ENCODE assay signal across 9 cellular contexts in genomic region chr13:97460004-97460756, GRCh38. TPM values are rescaled to one million over a fixed set of nuclear protein-coding genes. Genes with fewer than 3 reads are reported as not detected.
DNase-seq lines count a peak whose midpoint lies in the region; ATAC-seq and TF ChIP-seq lines count a peak whose summit lies in the region.
"Had no signal": no experiment of that assay in that cellular context is flagged by ENCODE, and none has a peak within 500 bp of the region (broad histone marks: within the 10 kb centered on the region; RNA-seq: fewer than 3 reads in every experiment).

No MANE protein-coding gene starts in this region.

- CTCF ChIA-PET in GM10248 (lab: Yijun Ruan, JAX): interaction anchor here (1.0 to 2.9 kb wide), 7 partner anchors 10 to 34 kb away, joined by 3 to 11 read pairs (median 5); no protein-coding TSS in a partner anchor
- CTCF ChIA-PET in activated CD4-positive, alpha-beta memory T cell treated with anti-CD3 and anti-CD28 coated beads, Interleukin-2, amount 10 ng/mL, durations not matched to agents 7 days and 5 days (lab: Charles Lee): interaction anchor here (1.4 kb wide), 1 partner anchor 24 kb away, joined by 6 read pairs; no protein-coding TSS in a partner anchor

- no peak overlapping the region for H3K4me3 ChIP-seq in fibroblast of villous mesenchyme (ENCODE audit: low read depth, low read length)

- peak; percentile 55 for DNase-seq in GM10248 (ENCODE audit: extremely low spot score)
- DNase-seq in fibroblast of villous mesenchyme (ENCODE audit: low read depth): peak; percentile 73
- no peak for DNase-seq in left lobe of liver (ENCODE audit: low spot score)
- DNase-seq in islet precursor cell: no peak
- no peak for DNase-seq in stimulated activated CD4-positive, alpha-beta T cell treated with anti-CD3 and anti-CD28 coated beads, Interleukin-2, amount 100 ng/mL, for 24 hours
- no peak for DNase-seq in activated CD4-positive, alpha-beta memory T cell treated with anti-CD3 and anti-CD28 coated beads, Interleukin-2, amount 10 ng/mL, durations not matched to agents 7 days and 5 days

- H3K36me3 Mint-ChIP-seq in activated CD4-positive, alpha-beta memory T cell treated with anti-CD3 and anti-CD28 coated beads, Interleukin-2, amount 10 ng/mL, durations not matched to agents 7 days and 5 days (ENCODE audit: low read depth): peaks cover 26% of the 10 kb centered on the region

- H3K4me1 Mint-ChIP-seq in activated CD4-positive, alpha-beta memory T cell treated with anti-CD3 and anti-CD28 coated beads, Interleukin-2, amount 10 ng/mL, durations not matched to agents 7 days and 5 days: peaks cover 24% of the 10 kb centered on the region

- POLR2A ChIA-PET in GM10248 (lab: Yijun Ruan, JAX): interaction anchor here (1.5 kb wide), 1 partner anchor 10 kb away, joined by 4 read pairs; no protein-coding TSS in a partner anchor
- POLR2A ChIA-PET in activated CD4-positive, alpha-beta memory T cell treated with anti-CD3 and anti-CD28 coated beads, Interleukin-2, amount 10 ng/mL, durations not matched to agents 7 days and 5 days (lab: Charles Lee): no interaction called here

- no peak overlapping the region for H3K4me3 Mint-ChIP-seq in activated CD4-positive, alpha-beta memory T cell treated with anti-CD3 and anti-CD28 coated beads, Interleukin-2, amount 10 ng/mL, durations not matched to agents 7 days and 5 days

- peaks cover 4% of the 10 kb centered on the region for H3K9me3 Mint-ChIP-seq in activated CD4-positive, alpha-beta memory T cell treated with anti-CD3 and anti-CD28 coated beads, Interleukin-2, amount 10 ng/mL, durations not matched to agents 7 days and 5 days

- ATAC-seq in GM19463 (IDR thresholded peaks at IDR 0.05; ENCODE audit: unreplicated experiment): peak; percentile 95
- ATAC-seq in HG03378 (IDR thresholded peaks at IDR 0.05; ENCODE audit: unreplicated experiment): peak; percentile 95
- no peak for ATAC-seq in left lobe of liver
- ATAC-seq: HCT116 had no signal

- no peaks in the 10 kb centered on the region for H3K27me3 Mint-ChIP-seq in activated CD4-positive, alpha-beta memory T cell treated with anti-CD3 and anti-CD28 coated beads, Interleukin-2, amount 10 ng/mL, durations not matched to agents 7 days and 5 days

- no peak overlapping the region for H3K27ac Mint-ChIP-seq in activated CD4-positive, alpha-beta memory T cell treated with anti-CD3 and anti-CD28 coated beads, Interleukin-2, amount 10 ng/mL, durations not matched to agents 7 days and 5 days

- TF ChIP-seq CTCF in GM10248 (IDR thresholded peaks at IDR 0.05; ENCODE audit: control extremely low read depth, extremely low read depth, low read depth, missing control alignments): no peak
- no peak for TF ChIP-seq CTCF in fibroblast of villous mesenchyme (IDR thresholded peaks at IDR 0.05; ENCODE audit: insufficient read depth, low read depth, low read length)

RNA-seq across cellular contexts. Expression of gene RAP2A, which starts 26.2 kb away (rescaled TPM):
- total RNA-seq in fibroblast of villous mesenchyme: 29.0 and 32.8 TPM in 2 replicates
- 9.6 TPM for total RNA-seq in left lobe of liver
- total RNA-seq in activated CD4-positive, alpha-beta memory T cell treated with anti-CD3 and anti-CD28 coated beads, Interleukin-2, amount 10 ng/mL, durations not matched to agents 7 days and 5 days: 10 to 100 TPM; 37.0 to 39.2 TPM

Comparison
In these comparisons a context has a peak if more than half of its experiments do, and no peak if none do; other contexts are left out.
1. DNase-seq: peak in GM10248 (single experiment) and fibroblast of villous mesenchyme (single experiment); none in left lobe of liver (single experiment), islet precursor cell (single experiment), stimulated activated CD4-positive, alpha-beta T cell treated with anti-CD3 and anti-CD28 coated beads, Interleukin-2, amount 100 ng/mL, for 24 hours (0 of 2) and activated CD4-positive, alpha-beta memory T cell treated with anti-CD3 and anti-CD28 coated beads, Interleukin-2, amount 10 ng/mL, durations not matched to agents 7 days and 5 days (single experiment).